ENCODE assay signal across 8 cellular contexts in the genomic region with DNA sequence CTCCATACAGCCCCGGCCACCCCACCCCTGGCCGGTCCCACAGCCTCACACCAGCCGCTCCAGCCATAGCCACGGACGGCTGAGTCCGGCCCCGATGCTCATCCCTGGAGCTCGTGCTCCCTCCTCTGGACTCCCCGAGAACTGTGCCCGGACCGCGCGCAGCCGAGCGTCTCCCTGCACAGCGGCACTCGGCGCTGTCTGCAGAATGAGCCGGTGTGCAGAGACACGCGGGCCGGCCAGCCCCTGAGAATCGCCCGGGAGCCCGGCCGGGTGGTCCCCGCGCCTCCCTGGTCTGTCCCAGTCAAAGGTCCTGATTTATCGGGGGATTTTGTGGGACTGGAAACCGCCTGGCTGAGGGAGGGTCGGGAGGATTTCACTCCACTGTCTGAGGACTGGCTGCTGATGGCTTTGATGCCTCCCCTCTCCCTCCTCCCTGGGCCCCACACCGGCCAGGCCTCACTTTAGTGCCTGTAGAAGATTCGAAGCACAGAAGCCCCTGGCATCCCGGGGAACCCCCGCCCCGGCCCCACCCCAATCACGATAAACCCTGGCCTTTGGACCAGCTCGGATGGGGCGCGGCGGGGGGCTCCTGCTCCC.
DNase-seq lines count a peak whose midpoint lies in the region; ATAC-seq and TF ChIP-seq lines count a peak whose summit lies in the region.

No MANE protein-coding gene starts in this region.

- peak; percentile 66 for TF ChIP-seq CTCF in NB4 (IDR thresholded peaks at IDR 0.05; ENCODE audit: low read depth, low read length)
- peak; percentile 92 for TF ChIP-seq CTCF in WERI-Rb-1 (IDR thresholded peaks at IDR 0.05; ENCODE audit: low read depth, low read length)
- peak; percentile 66 for TF ChIP-seq CTCF in brain microvascular endothelial cell (IDR thresholded peaks at IDR 0.05; ENCODE audit: low read depth, low read length, missing control alignments)

- in situ Hi-C loops in brain microvascular endothelial cell (cut with HindIII; ENCODE audit: low pct_ligation_motif_present, low sequenced_read_pairs), result no loop called here

- peak overlapping the region; percentile 59; the same call in 1 of the 2 replicates for H3K27ac ChIP-seq in WERI-Rb-1
- no peak overlapping the region for H3K27ac ChIP-seq in brain microvascular endothelial cell

- H3K9me3 ChIP-seq in WERI-Rb-1 (ENCODE audit: severe bottlenecking), result no peaks in the 10 kb centered on the region

- no peak for TF ChIP-seq POLR2A in NB4 (IDR thresholded peaks at IDR 0.05; ENCODE audit: extremely low read depth, insufficient read length)

- ATAC-seq in GM18498 (IDR thresholded peaks at IDR 0.05; ENCODE audit: unreplicated experiment), result no peak

- H3K27me3 ChIP-seq in WERI-Rb-1 (ENCODE audit: insufficient read depth, low read depth, severe bottlenecking) (no peaks in the 10 kb centered on the region), brain microvascular endothelial cell (replicated peaks) (peaks cover 10% of the 10 kb centered on the region)

- DNase-seq in NCI-H2081 (lab: John Stamatoyannopoulos, UW), result peak; percentile 64 to 65
- DNase-seq in NCI-H2081 treated with DMSO at 0.1 percent for 48 hours (lab: John Stamatoyannopoulos, UW), result no peak
- peak; percentile 68 for DNase-seq in NB4 (ENCODE audit: low read depth)
- peak; percentile 87 for DNase-seq in WERI-Rb-1
- DNase-seq in brain microvascular endothelial cell, result peak; percentile 34
- peak; percentile 62 for DNase-seq in kidney tubule cell (ENCODE audit: low spot score)
- DNase-seq in stimulated activated CD4-positive, alpha-beta T cell treated with anti-CD3 and anti-CD28 coated beads, Interleukin-2, amount 100 ng/mL, for 48 hours, result peak; percentile 76

- no peaks in the 10 kb centered on the region for H3K36me3 ChIP-seq in WERI-Rb-1
- H3K36me3 ChIP-seq in brain microvascular endothelial cell (replicated peaks), result no peaks in the 10 kb centered on the region

- H3K4me3 ChIP-seq in NB4 (ENCODE audit: low read depth, low read length) (no peak overlapping the region), WERI-Rb-1 (ENCODE audit: low read depth, low read length) (peak overlapping the region; percentile 83), brain microvascular endothelial cell (ENCODE audit: low read depth, low read length) (no peak overlapping the region)
